Comparison of ENCODE assay signal across 8 cellular contexts in genomic region chr10:61899045-61899444, GRCh38.
DNase-seq lines count a peak whose midpoint lies in the region; ATAC-seq and TF ChIP-seq lines count a peak whose summit lies in the region.

No MANE protein-coding gene starts in this region.

- no peak for ATAC-seq in GM21381 (IDR thresholded peaks at IDR 0.05; ENCODE audit: unreplicated experiment)
- ATAC-seq in activated CD4-positive, CD25-positive, alpha-beta regulatory T cell treated with anti-CD3 and anti-CD28 coated beads, Interleukin-2, amount 50 U/mL, for 24 hours = no peak

- DNase-seq in GM12864 (ENCODE audit: low read depth) (no peak), NCI-H226 (peak; percentile 67), cerebellar cortex (ENCODE audit: low spot score) (peak; percentile 38), pons (ENCODE audit: low spot score) (peak; percentile 37), NCI-H128 (lab: John Stamatoyannopoulos, UW; ENCODE audit: unreplicated experiment) (no peak)
- no peak for DNase-seq in stimulated activated naive CD4-positive, alpha-beta T cell treated with Interleukin-2 at 50 U/mL for 16 hours (lab: John Stamatoyannopoulos, UW)

- H3K4me3 ChIP-seq in GM12864 (ENCODE audit: low read depth, low read length) = peak overlapping the region; percentile 67; the same call in 1 of the 2 replicates

- no peak for TF ChIP-seq CTCF in GM12864 (IDR thresholded peaks at IDR 0.05; ENCODE audit: low read depth, low read length, missing control alignments)

Comparison
In these comparisons a context has a peak if more than half of its experiments do, and no peak if none do; other contexts are left out.
1. DNase-seq: peak in NCI-H226 (single experiment), cerebellar cortex (single experiment) and pons (single experiment); none in GM12864 (single experiment), stimulated activated naive CD4-positive, alpha-beta T cell treated with Interleukin-2 at 50 U/mL for 16 hours (single experiment) and NCI-H128 (single experiment).